In genomic region chr11:113410414-113411135, GRCh38 we compare ENCODE assay signal across 30 cellular contexts. TPM values are rescaled to one million over a fixed set of nuclear protein-coding genes. Genes with fewer than 3 reads are reported as not detected.
"Had no signal": no experiment of that assay in that cellular context is flagged by ENCODE, and none has a peak within 500 bp of the region (broad histone marks: within the 10 kb centered on the region; RNA-seq: fewer than 3 reads in every experiment).

No MANE protein-coding gene starts in this region.

- H3K9me3 Mint-ChIP-seq: mesothelial cell of epicardium; natural killer cell treated with Interleukin-12 subunit alpha and Interleukin-12 subunit beta and Interleukin-15 and Interleukin-18, amount 100 ng/mL, for 72 hours; neural crest cell; stimulated activated naive B cell treated with anti-CD40 and anti-IgM and Interleukin-4, amounts not matched to agents 10 μg/mL and 1 μg/mL and 100 μg/mL, for 72 hours; type B pancreatic cell had no signal

- H3K27ac Mint-ChIP-seq: mesothelial cell of epicardium; natural killer cell treated with Interleukin-12 subunit alpha and Interleukin-12 subunit beta and Interleukin-15 and Interleukin-18, amount 100 ng/mL, for 72 hours; stimulated activated naive B cell treated with anti-CD40 and anti-IgM and Interleukin-4, amounts not matched to agents 10 μg/mL and 1 μg/mL and 100 μg/mL, for 72 hours; type B pancreatic cell had no signal

- H3K27me3 Mint-ChIP-seq: stimulated activated naive B cell treated with anti-CD40 and anti-IgM and Interleukin-4, amounts not matched to agents 10 μg/mL and 1 μg/mL and 100 μg/mL, for 72 hours had no signal

- H3K36me3 Mint-ChIP-seq: mesothelial cell of epicardium; naive B cell; natural killer cell treated with Interleukin-12 subunit alpha and Interleukin-12 subunit beta and Interleukin-15 and Interleukin-18, amount 100 ng/mL, for 72 hours; stimulated activated naive B cell treated with anti-CD40 and anti-IgM and Interleukin-4, amounts not matched to agents 10 μg/mL and 1 μg/mL and 100 μg/mL, for 72 hours; type B pancreatic cell had no signal

- ATAC-seq: foreskin keratinocyte; gastroesophageal sphincter; heart right ventricle; left cardiac atrium; left lung; mucosa of descending colon; psoas muscle; right cardiac atrium; stimulated activated naive B cell treated with anti-CD40 and anti-IgM and Interleukin-4, amounts not matched to agents 10 μg/mL and 1 μg/mL and 100 μg/mL, for 72 hours had no signal

- H3K4me1 Mint-ChIP-seq: naive B cell; neural crest cell; stimulated activated naive B cell treated with anti-CD40 and anti-IgM and Interleukin-4, amounts not matched to agents 10 μg/mL and 1 μg/mL and 100 μg/mL, for 72 hours had no signal

- DNase-seq: dermis blood vessel endothelial cell; effector memory CD4-positive, alpha-beta T cell; foreskin keratinocyte; heart right ventricle; hippocampal formation; left cardiac atrium; left lung; mesenchymal stem cell; mucosa of descending colon; naive B cell; psoas muscle; right cardiac atrium; sigmoid colon; stimulated activated CD4-positive, alpha-beta T cell treated with anti-CD3 and anti-CD28 coated beads, Interleukin-15, amount 100 ng/mL, for 24 hours; stimulated activated CD4-positive, alpha-beta T cell treated with anti-CD3 and anti-CD28 coated beads, Interleukin-2, amount 100 ng/mL, for 48 hours; stimulated activated naive B cell treated with anti-CD40 and anti-IgM and Interleukin-4, amounts not matched to agents 10 μg/mL and 1 μg/mL and 100 μg/mL, for 72 hours; stomach; thyroid gland had no signal

- FAIRE-seq: endothelial cell of umbilical vein, islet of Langerhans had no signal

- H3K4me3 Mint-ChIP-seq: mesothelial cell of epicardium; naive B cell; natural killer cell treated with Interleukin-12 subunit alpha and Interleukin-12 subunit beta and Interleukin-15 and Interleukin-18, amount 100 ng/mL, for 72 hours; neural crest cell; stimulated activated naive B cell treated with anti-CD40 and anti-IgM and Interleukin-4, amounts not matched to agents 10 μg/mL and 1 μg/mL and 100 μg/mL, for 72 hours; type B pancreatic cell had no signal

RNA-seq across cellular contexts. Expression of gene ANKK1, which starts 23.0 kb away (rescaled TPM):
- total RNA-seq: dermis blood vessel endothelial cell, endothelial cell of umbilical vein, fibroblast of lung, heart right ventricle, lung microvascular endothelial cell, osteocyte, skeletal muscle tissue, stomach, temporal lobe had no signal
